In genomic region chr11:33835143-33835878, GRCh38 we compare ENCODE assay signal across 10 cellular contexts. TPM values are rescaled to one million over a fixed set of nuclear protein-coding genes. Genes with fewer than 3 reads are reported as not detected.
DNase-seq lines count a peak whose midpoint lies in the region; ATAC-seq, FAIRE-seq and TF ChIP-seq lines count a peak whose summit lies in the region.
"Had no signal": no experiment of that assay in that cellular context is flagged by ENCODE, and none has a peak within 500 bp of the region (broad histone marks: within the 10 kb centered on the region; RNA-seq: fewer than 3 reads in every experiment).

No MANE protein-coding gene starts in this region.

- POLR2A ChIA-PET in K562 (lab: Yijun Ruan, JAX), result interaction anchor here (0.7 to 1.6 kb wide), 4 partner anchors 145 to 361 kb away, joined by 3 to 4 read pairs (median 3); no protein-coding TSS in a partner anchor

- in situ Hi-C loops in K562 (cut with MboI), result loop anchor here (25.0 kb wide), 2 partner anchors 327 to 502 kb away; no protein-coding TSS in a partner anchor

- TF ChIP-seq POLR2A in K562 (conservative IDR thresholded peaks at IDR 0.05), result no peak

- H3K4me2 ChIP-seq in K562 (ENCODE audit: insufficient read depth, low read length), result no peak overlapping the region

- H3K4me3 ChIP-seq in K562, result no peak overlapping the region
- H3K4me3 ChIP-seq: SJSA1 had no signal

- peaks cover 68% of the 10 kb centered on the region for H3K27me3 Mint-ChIP-seq in neural crest cell (ENCODE audit: low read depth)

- H3K4me1 Mint-ChIP-seq in neural crest cell, result no peaks in the 10 kb centered on the region

- no peaks in the 10 kb centered on the region for H3K9me3 Mint-ChIP-seq in neural crest cell

- no peaks in the 10 kb centered on the region for H3K36me3 ChIP-seq in K562 (ENCODE audit: control insufficient read depth, insufficient read depth, low read length)
- H3K36me3 ChIP-seq: neutrophil, SJSA1 had no signal

- H3K4me1 ChIP-seq in K562 (replicated peaks in 1 of 2; ENCODE audit: control insufficient read depth in 2 of 2, insufficient read depth in 2 of 2, low read length in 2 of 2), result no peaks in the 10 kb centered on the region; a peak in 1 of 5 replicates
- H3K4me1 ChIP-seq: SJSA1 had no signal

- intact Hi-C loops in K562 (cut with micrococcal nuclease), result loop anchor here (1.0 to 10.0 kb wide), 3 partner anchors 136 to 339 kb away; no protein-coding TSS in a partner anchor

- H4K20me1 ChIP-seq in K562 (replicated peaks; ENCODE audit: control insufficient read depth, insufficient read depth, low read length), result no peaks in the 10 kb centered on the region

- no peak overlapping the region for H3K9ac ChIP-seq in K562 (ENCODE audit: insufficient read depth in 1 of 2, low read depth in 2 of 2, low read length in 2 of 2)

- no peaks in the 10 kb centered on the region for H3K79me2 ChIP-seq in K562 (ENCODE audit: control insufficient read depth, insufficient read depth, low read length)

- H3K9me1 ChIP-seq in K562 (ENCODE audit: control insufficient read depth, insufficient read depth, low read length), result no peaks in the 10 kb centered on the region

- H3K9me3 ChIP-seq in K562 (replicated peaks; ENCODE audit: control insufficient read depth, insufficient read depth, low read depth, low read length), result no peaks in the 10 kb centered on the region
- H3K9me3 ChIP-seq: neutrophil, SJSA1 had no signal

- H3K4me3 Mint-ChIP-seq in neural crest cell, result no peak overlapping the region

- no peak overlapping the region for H3K27ac ChIP-seq in K562 (ENCODE audit: extremely low read depth, low read depth, low read length)
- H3K27ac ChIP-seq: neutrophil, SJSA1 had no signal

- peak; percentile 74 for FAIRE-seq in K562 (lab: Jason Lieb, UNC)

- TF ChIP-seq CTCF in K562 (IDR thresholded peaks at IDR 0.05 in 2 of 3, conservative IDR thresholded peaks at IDR 0.05 in 1 of 3; ENCODE audit: insufficient read depth in 2 of 3, low read depth in 1 of 3, low read length in 3 of 3) (peak; percentile 34 to 71 (median 39); a peak in 4 of 6 replicates), neural crest cell (conservative IDR thresholded peaks at IDR 0.05) (peak; percentile 37)

- no TSS peak for BruUV-seq in K562 (replicated peaks; lab: Mats Ljungman, UMichigan)

- H3K27ac Mint-ChIP-seq in neural crest cell (ENCODE audit: unreplicated experiment), result no peak overlapping the region

- H3K36me3 Mint-ChIP-seq in neural crest cell (ENCODE audit: low read depth), result no peaks in the 10 kb centered on the region

- DNase-seq in EH (ENCODE audit: low read depth), result peak; percentile 86
- peak; percentile 52 for DNase-seq in NAMALWA (ENCODE audit: low spot score)
- peak in 2 of 4 experiments; percentile 33 to 74 for DNase-seq in K562 (ENCODE audit: extremely low read depth in 1 of 4, low spot score in 3 of 4)
- DNase-seq in neural crest cell (ENCODE audit: low read depth, low spot score), result no peak
- no peak for DNase-seq in HPDE6-E6E7 (ENCODE audit: extremely low spot score)
- DNase-seq in effector CD8-positive, alpha-beta T cell (lab: John Stamatoyannopoulos, UW), result no peak

- CTCF ChIA-PET in K562 (lab: Yijun Ruan, JAX; ENCODE audit: low intra/inter-chr PET ratio), result interaction anchor here (1.3 to 2.4 kb wide), 7 partner anchors 17 to 524 kb away, joined by 3 to 28 read pairs (median 4); no protein-coding TSS in a partner anchor

- 0 out of 2 replicates have a peak overlapping the region, but pooled peaks have one; percentile 10 for H2AFZ ChIP-seq in K562 (ENCODE audit: low read depth, low read length)

- TF ChIP-seq EP300 in K562 (IDR thresholded peaks at IDR 0.05; ENCODE audit: low read length), result no peak

- H3K27me3 ChIP-seq in K562 (ENCODE audit: control insufficient read depth in 2 of 2, insufficient read depth in 2 of 2, low read length in 2 of 2), result peaks cover 10 to 25% of the 10 kb centered on the region in 2 experiments

- TF ChIP-seq RAD21 in K562 (CRISPR knock-in tag; conservative IDR thresholded peaks at IDR 0.05 in 1 of 2, IDR thresholded peaks at IDR 0.05 in 1 of 2), result peak; percentile 68 to 88

- 0% methylated on average over 5 of the region's 5 CpGs for WGBS in K562 (ENCODE audit: insufficient coverage, low coverage, missing lambda C conversion rate)

- peak; percentile 78 for ATAC-seq in K562
- no peak for ATAC-seq in HG03354 (IDR thresholded peaks at IDR 0.05; ENCODE audit: poor library complexity, severe bottlenecking, unreplicated experiment)
- ATAC-seq in HG03095 (IDR thresholded peaks at IDR 0.05; ENCODE audit: unreplicated experiment), result no peak

TF ChIP-seq in K562, 482 proteins besides CTCF, POLR2A, EP300 and RAD21:
- TF ChIP-seq FOSL1 (tag; conservative IDR thresholded peaks at IDR 0.05) (peak; percentile 22; the same call in 1 of the 2 replicates), ZNF174 (CRISPR knock-in tag; IDR thresholded peaks at IDR 0.05) (no peak), LCOR (CRISPR knock-in tag; IDR thresholded peaks at IDR 0.05) (no peak), ARID2 (IDR thresholded peaks at IDR 0.05) (0 out of 2 replicates have a peak, but pooled peaks have one; percentile 32), ARHGAP35 (IDR thresholded peaks at IDR 0.05; ENCODE audit: partially characterized antibody) (no peak), FOXK2 (conservative IDR thresholded peaks at IDR 0.05 in 1 of 2, IDR thresholded peaks at IDR 0.05 in 1 of 2; ENCODE audit: low read depth in 2 of 2) (peak; percentile 56 to 64; a peak in 2 of 4 replicates), HMG20A (CRISPR knock-in tag; conservative IDR thresholded peaks at IDR 0.05) (no peak), ERF (CRISPR knock-in tag; IDR thresholded peaks at IDR 0.05) (no peak), XRCC3 (IDR thresholded peaks at IDR 0.05) (no peak), MEIS2 (IDR thresholded peaks at IDR 0.05; ENCODE audit: partially characterized antibody) (peak; percentile 81), PBX2 (CRISPR knock-in tag; IDR thresholded peaks at IDR 0.05; ENCODE audit: low read depth) (no peak), PBX2 (tag; conservative IDR thresholded peaks at IDR 0.05; ENCODE audit: low read depth) (0 out of 2 replicates have a peak, but pooled peaks have one; percentile 41), SMC3 (conservative IDR thresholded peaks at IDR 0.05; ENCODE audit: insufficient read depth, low read depth, low read length) (peak; percentile 26; the same call in 1 of the 2 replicates)
- TF ChIP-seq, protein P1, sequence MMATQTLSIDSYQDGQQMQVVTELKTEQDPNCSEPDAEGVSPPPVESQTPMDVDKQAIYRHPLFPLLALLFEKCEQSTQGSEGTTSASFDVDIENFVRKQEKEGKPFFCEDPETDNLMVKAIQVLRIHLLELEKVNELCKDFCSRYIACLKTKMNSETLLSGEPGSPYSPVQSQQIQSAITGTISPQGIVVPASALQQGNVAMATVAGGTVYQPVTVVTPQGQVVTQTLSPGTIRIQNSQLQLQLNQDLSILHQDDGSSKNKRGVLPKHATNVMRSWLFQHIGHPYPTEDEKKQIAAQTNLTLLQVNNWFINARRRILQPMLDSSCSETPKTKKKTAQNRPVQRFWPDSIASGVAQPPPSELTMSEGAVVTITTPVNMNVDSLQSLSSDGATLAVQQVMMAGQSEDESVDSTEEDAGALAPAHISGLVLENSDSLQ (IDR thresholded peaks at IDR 0.05), result peak; percentile 55

RNA-seq across cellular contexts. Expression of gene LMO2, which starts 56.6 kb away (rescaled TPM):
- 49.1 and 50.2 TPM in 2 replicates for total RNA-seq in K562 (2011; cell fraction: chromatin; rRNA removed; ENCODE audit: low replicate concordance)
- total RNA-seq in K562 (2011; cell fraction: nucleolus; rRNA removed), result 42.2 and 44.7 TPM in 2 replicates
- 44.7 and 67.3 TPM in 2 replicates for total RNA-seq in K562 (2011; cell fraction: nucleoplasm; rRNA removed)
- total RNA-seq in K562 (2014; rRNA removed) (93.1 and 104 TPM in 2 replicates), K562 (2014; rRNA removed; fragmentation: Illumina TruSeq; extraction: Trizol) (85.1 and 96.3 TPM in 2 replicates), K562 (2015; rRNA removed; fragmentation: Illumina TruSeq; extraction: Trizol) (39.2 and 41.5 TPM in 2 replicates), K562 (2021) (87.3 and 96.2 TPM in 2 replicates), neural crest cell (0.49 TPM in 1 of 2 replicates, not detected in the other)
- polyA plus RNA-seq in K562 (2011; rRNA removed) (79.9 and 126 TPM in 2 replicates), K562 (2014; fragmentation: Illumina TruSeq; extraction: Trizol) (90.9 and 91.5 TPM in 2 replicates), K562 (2014; fragmentation: Nextera tagmentation; extraction: Ambion mirVana) (10 to 100 TPM in 1 of 2 experiments, 1 to 10 TPM in 1; 6.9 to 19.6 TPM), K562 (2014; rRNA removed) (98.0 and 118 TPM in 2 replicates)
- polyA plus RNA-seq in K562 (2011; cell fraction: cytosol; rRNA removed), result 57.1 and 58.2 TPM in 2 replicates
- 75.1 and 102 TPM in 2 replicates for polyA plus RNA-seq in K562 (2011; cell fraction: nucleus; rRNA removed)
- 22.8 and 56.1 TPM in 2 replicates for polyA plus RNA-seq in K562 (2012)
- polyA minus RNA-seq in K562 (2011; rRNA and poly(A)+ RNA removed), result 48.8 and 65.2 TPM in 2 replicates
- polyA minus RNA-seq in K562 (2011; cell fraction: cytosol; rRNA and poly(A)+ RNA removed), result 20.9 and 37.0 TPM in 2 replicates
- 39.8 and 45.0 TPM in 2 replicates for polyA minus RNA-seq in K562 (2011; cell fraction: nucleus; rRNA and poly(A)+ RNA removed)
- total RNA-seq: SJSA1 had no signal

Comparison
In these comparisons a context has a peak if more than half of its experiments do, and no peak if none do; other contexts are left out.
1. DNase-seq: peak in EH (single experiment) and NAMALWA (single experiment); none in neural crest cell (single experiment), HPDE6-E6E7 (single experiment) and effector CD8-positive, alpha-beta T cell (single experiment).
2. RNA of gene LMO2, which starts 56.6 kb away (total RNA-seq): 39.2 to 104 TPM in K562; 0.49 TPM in neural crest cell; every median in the first group is over 10 times any median in the second.